ENCODE assay signal across 1 cellular context in the genomic region with DNA sequence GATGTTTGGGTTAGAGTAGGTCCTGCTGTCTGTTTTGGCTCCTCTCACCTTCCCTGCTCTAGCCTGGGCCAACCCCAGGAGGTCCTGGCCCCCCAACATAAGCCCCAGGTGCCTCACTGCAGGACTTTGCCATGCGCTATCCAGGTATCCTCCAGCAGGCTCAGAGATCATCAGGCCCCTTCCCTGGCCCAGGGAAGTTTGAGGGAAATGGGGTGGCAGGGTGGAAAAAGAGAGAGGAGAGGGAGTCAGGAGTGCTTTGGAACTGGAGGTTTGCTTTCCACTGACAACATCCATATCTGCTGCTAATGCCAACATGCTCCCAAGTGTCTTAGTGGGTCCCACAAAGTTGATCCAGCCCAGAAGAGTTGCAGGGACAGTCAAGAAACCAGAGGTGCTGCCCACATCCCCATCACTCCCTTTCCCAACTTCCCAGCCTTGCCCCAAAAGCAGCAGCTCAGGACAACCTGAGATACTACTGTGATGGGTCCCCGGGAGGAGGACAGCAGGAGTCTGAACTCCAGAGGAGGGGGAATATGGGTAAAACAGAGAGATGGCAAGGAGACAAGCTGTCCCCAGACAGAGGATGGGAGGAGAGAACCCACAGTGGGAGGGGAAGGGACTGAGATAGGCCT.
TF ChIP-seq lines count a peak whose summit lies in the region.

No MANE protein-coding gene starts in this region.

TF ChIP-seq in GM23338, 12 proteins besides CTCF, POLR2A, EP300 and RAD21 (continued from another document):
- TF ChIP-seq, protein P1, sequence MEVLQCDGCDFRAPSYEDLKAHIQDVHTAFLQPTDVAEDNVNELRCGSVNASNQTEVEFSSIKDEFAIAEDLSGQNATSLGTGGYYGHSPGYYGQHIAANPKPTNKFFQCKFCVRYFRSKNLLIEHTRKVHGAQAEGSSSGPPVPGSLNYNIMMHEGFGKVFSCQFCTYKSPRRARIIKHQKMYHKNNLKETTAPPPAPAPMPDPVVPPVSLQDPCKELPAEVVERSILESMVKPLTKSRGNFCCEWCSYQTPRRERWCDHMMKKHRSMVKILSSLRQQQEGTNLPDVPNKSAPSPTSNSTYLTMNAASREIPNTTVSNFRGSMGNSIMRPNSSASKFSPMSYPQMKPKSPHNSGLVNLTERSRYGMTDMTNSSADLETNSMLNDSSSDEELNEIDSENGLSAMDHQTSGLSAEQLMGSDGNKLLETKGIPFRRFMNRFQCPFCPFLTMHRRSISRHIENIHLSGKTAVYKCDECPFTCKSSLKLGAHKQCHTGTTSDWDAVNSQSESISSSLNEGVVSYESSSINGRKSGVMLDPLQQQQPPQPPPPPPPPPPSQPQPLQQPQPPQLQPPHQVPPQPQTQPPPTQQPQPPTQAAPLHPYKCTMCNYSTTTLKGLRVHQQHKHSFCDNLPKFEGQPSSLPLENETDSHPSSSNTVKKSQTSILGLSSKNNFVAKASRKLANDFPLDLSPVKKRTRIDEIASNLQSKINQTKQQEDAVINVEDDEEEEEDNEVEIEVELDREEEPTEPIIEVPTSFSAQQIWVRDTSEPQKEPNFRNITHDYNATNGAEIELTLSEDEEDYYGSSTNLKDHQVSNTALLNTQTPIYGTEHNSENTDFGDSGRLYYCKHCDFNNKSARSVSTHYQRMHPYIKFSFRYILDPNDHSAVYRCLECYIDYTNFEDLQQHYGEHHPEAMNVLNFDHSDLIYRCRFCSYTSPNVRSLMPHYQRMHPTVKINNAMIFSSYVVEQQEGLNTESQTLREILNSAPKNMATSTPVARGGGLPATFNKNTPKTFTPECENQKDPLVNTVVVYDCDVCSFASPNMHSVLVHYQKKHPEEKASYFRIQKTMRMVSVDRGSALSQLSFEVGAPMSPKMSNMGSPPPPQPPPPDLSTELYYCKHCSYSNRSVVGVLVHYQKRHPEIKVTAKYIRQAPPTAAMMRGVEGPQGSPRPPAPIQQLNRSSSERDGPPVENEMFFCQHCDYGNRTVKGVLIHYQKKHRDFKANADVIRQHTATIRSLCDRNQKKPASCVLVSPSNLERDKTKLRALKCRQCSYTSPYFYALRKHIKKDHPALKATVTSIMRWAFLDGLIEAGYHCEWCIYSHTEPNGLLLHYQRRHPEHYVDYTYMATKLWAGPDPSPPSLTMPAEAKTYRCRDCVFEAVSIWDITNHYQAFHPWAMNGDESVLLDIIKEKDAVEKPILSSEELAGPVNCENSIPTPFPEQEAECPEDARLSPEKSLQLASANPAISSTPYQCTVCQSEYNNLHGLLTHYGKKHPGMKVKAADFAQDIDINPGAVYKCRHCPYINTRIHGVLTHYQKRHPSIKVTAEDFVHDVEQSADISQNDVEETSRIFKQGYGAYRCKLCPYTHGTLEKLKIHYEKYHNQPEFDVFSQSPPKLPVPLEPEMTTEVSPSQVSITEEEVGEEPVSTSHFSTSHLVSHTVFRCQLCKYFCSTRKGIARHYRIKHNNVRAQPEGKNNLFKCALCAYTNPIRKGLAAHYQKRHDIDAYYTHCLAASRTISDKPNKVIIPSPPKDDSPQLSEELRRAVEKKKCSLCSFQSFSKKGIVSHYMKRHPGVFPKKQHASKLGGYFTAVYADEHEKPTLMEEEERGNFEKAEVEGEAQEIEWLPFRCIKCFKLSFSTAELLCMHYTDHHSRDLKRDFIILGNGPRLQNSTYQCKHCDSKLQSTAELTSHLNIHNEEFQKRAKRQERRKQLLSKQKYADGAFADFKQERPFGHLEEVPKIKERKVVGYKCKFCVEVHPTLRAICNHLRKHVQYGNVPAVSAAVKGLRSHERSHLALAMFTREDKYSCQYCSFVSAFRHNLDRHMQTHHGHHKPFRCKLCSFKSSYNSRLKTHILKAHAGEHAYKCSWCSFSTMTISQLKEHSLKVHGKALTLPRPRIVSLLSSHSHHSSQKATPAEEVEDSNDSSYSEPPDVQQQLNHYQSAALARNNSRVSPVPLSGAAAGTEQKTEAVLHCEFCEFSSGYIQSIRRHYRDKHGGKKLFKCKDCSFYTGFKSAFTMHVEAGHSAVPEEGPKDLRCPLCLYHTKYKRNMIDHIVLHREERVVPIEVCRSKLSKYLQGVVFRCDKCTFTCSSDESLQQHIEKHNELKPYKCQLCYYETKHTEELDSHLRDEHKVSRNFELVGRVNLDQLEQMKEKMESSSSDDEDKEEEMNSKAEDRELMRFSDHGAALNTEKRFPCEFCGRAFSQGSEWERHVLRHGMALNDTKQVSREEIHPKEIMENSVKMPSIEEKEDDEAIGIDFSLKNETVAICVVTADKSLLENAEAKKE (CRISPR knock-in tag; IDR thresholded peaks at IDR 0.05), result no peak
- TF ChIP-seq, protein P2, sequence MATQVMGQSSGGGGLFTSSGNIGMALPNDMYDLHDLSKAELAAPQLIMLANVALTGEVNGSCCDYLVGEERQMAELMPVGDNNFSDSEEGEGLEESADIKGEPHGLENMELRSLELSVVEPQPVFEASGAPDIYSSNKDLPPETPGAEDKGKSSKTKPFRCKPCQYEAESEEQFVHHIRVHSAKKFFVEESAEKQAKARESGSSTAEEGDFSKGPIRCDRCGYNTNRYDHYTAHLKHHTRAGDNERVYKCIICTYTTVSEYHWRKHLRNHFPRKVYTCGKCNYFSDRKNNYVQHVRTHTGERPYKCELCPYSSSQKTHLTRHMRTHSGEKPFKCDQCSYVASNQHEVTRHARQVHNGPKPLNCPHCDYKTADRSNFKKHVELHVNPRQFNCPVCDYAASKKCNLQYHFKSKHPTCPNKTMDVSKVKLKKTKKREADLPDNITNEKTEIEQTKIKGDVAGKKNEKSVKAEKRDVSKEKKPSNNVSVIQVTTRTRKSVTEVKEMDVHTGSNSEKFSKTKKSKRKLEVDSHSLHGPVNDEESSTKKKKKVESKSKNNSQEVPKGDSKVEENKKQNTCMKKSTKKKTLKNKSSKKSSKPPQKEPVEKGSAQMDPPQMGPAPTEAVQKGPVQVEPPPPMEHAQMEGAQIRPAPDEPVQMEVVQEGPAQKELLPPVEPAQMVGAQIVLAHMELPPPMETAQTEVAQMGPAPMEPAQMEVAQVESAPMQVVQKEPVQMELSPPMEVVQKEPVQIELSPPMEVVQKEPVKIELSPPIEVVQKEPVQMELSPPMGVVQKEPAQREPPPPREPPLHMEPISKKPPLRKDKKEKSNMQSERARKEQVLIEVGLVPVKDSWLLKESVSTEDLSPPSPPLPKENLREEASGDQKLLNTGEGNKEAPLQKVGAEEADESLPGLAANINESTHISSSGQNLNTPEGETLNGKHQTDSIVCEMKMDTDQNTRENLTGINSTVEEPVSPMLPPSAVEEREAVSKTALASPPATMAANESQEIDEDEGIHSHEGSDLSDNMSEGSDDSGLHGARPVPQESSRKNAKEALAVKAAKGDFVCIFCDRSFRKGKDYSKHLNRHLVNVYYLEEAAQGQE (IDR thresholded peaks at IDR 0.05; ENCODE audit: unreplicated experiment), result no peak
- TF ChIP-seq POLR2AphosphoS5 (IDR thresholded peaks at IDR 0.05; ENCODE audit: low read depth) (no peak), EZH2phosphoT487 (IDR thresholded peaks at IDR 0.05; ENCODE audit: unreplicated experiment) (no peak), ZNF114 (CRISPR knock-in tag; IDR thresholded peaks at IDR 0.05) (no peak), CREB1 (CRISPR knock-in tag; IDR thresholded peaks at IDR 0.05; ENCODE audit: low read depth) (no peak)
